8 cellular contexts compared by ENCODE assay signal in genomic region chr4:5998333-5998936, GRCh38. TPM values are rescaled to one million over a fixed set of nuclear protein-coding genes. Genes with fewer than 3 reads are reported as not detected.
DNase-seq lines count a peak whose midpoint lies in the region; ATAC-seq and TF ChIP-seq lines count a peak whose summit lies in the region.

No MANE protein-coding gene starts in this region.

- H3K4me3 Mint-ChIP-seq in activated CD4-positive, alpha-beta memory T cell treated with anti-CD3 and anti-CD28 coated beads, Interleukin-2, amount 10 ng/mL, durations not matched to agents 7 days and 5 days: no peak overlapping the region

- no peaks in the 10 kb centered on the region for H3K9me3 ChIP-seq in stomach

- POLR2A ChIA-PET in activated CD4-positive, alpha-beta memory T cell treated with anti-CD3 and anti-CD28 coated beads, Interleukin-2, amount 10 ng/mL, durations not matched to agents 7 days and 5 days (lab: Charles Lee): no interaction called here

- DNase-seq in AG09309 (ENCODE audit: low read depth) (peak; percentile 10), GM13977 (ENCODE audit: low spot score) (peak; percentile 80), NCI-H345 (lab: John Stamatoyannopoulos, UW) (peak; percentile 71), epithelial cell of proximal tubule (ENCODE audit: low read depth) (no peak), mucosa of gallbladder (ENCODE audit: low spot score) (peak; percentile 57), stomach (peak; percentile 66)
- peak; percentile 59 for DNase-seq in activated CD4-positive, alpha-beta memory T cell treated with anti-CD3 and anti-CD28 coated beads, Interleukin-2, amount 10 ng/mL, durations not matched to agents 7 days and 5 days

- TF ChIP-seq CTCF in AG09309 (IDR thresholded peaks at IDR 0.05; ENCODE audit: control insufficient read depth, insufficient read depth, low read depth, low read length, missing control alignments) (peak; percentile 94), GM13977 (IDR thresholded peaks at IDR 0.05; ENCODE audit: extremely low read depth, insufficient read depth, missing control alignments) (peak; percentile 90), epithelial cell of proximal tubule (conservative IDR thresholded peaks at IDR 0.05; ENCODE audit: low read depth, low read length) (peak; percentile 98), stomach (IDR thresholded peaks at IDR 0.05) (peak in 5 of 7 experiments; percentile 72 to 89 (median 83))

- TF ChIP-seq POLR2A in stomach (IDR thresholded peaks at IDR 0.05): no peak

- H3K4me3 ChIP-seq in AG09309 (ENCODE audit: control insufficient read depth, low read depth, low read length): no peak overlapping the region
- H3K4me3 ChIP-seq in epithelial cell of proximal tubule (ENCODE audit: low read depth, low read length): no peak overlapping the region
- H3K4me3 ChIP-seq in stomach: no peak overlapping the region

- TF ChIP-seq EP300 in stomach (IDR thresholded peaks at IDR 0.05): no peak

- no peaks in the 10 kb centered on the region for H3K9me3 Mint-ChIP-seq in activated CD4-positive, alpha-beta memory T cell treated with anti-CD3 and anti-CD28 coated beads, Interleukin-2, amount 10 ng/mL, durations not matched to agents 7 days and 5 days

- peaks cover 5% of the 10 kb centered on the region for H3K27me3 Mint-ChIP-seq in activated CD4-positive, alpha-beta memory T cell treated with anti-CD3 and anti-CD28 coated beads, Interleukin-2, amount 10 ng/mL, durations not matched to agents 7 days and 5 days

- in situ Hi-C loops in GM13977 (cut with MboI; ENCODE audit: low pct_unique_long_range_greater_than_20kb, low sequenced_read_pairs, unreplicated experiment): no loop called here

- H3K4me1 ChIP-seq in stomach: no peaks in the 10 kb centered on the region

- no peaks in the 10 kb centered on the region for H3K36me3 ChIP-seq in stomach

- CTCF ChIA-PET in activated CD4-positive, alpha-beta memory T cell treated with anti-CD3 and anti-CD28 coated beads, Interleukin-2, amount 10 ng/mL, durations not matched to agents 7 days and 5 days (lab: Charles Lee): interaction anchor here (0.6 to 4.2 kb wide), 41 partner anchors 9 to 340 kb away, joined by 3 to 50 read pairs (median 4); partner anchors contain the start of genes C4orf50 and JAKMIP1

- no peaks in the 10 kb centered on the region for H3K36me3 Mint-ChIP-seq in activated CD4-positive, alpha-beta memory T cell treated with anti-CD3 and anti-CD28 coated beads, Interleukin-2, amount 10 ng/mL, durations not matched to agents 7 days and 5 days (ENCODE audit: low read depth)

- 2 to 6% (median 5%) methylated on average over 9 of the region's 9 CpGs for WGBS in stomach, 5 donors

- no peak overlapping the region for H3K27ac Mint-ChIP-seq in activated CD4-positive, alpha-beta memory T cell treated with anti-CD3 and anti-CD28 coated beads, Interleukin-2, amount 10 ng/mL, durations not matched to agents 7 days and 5 days

- no peak overlapping the region for H3K27ac ChIP-seq in stomach

- intact Hi-C loops in stomach (cut with DNase I; ENCODE audit: low total_unique reads): loop anchor here (5.0 kb wide), 1 partner anchor 329 kb away; no protein-coding TSS in a partner anchor

- H3K4me1 Mint-ChIP-seq in activated CD4-positive, alpha-beta memory T cell treated with anti-CD3 and anti-CD28 coated beads, Interleukin-2, amount 10 ng/mL, durations not matched to agents 7 days and 5 days: peaks cover 21% of the 10 kb centered on the region

- ATAC-seq in HG03103 (IDR thresholded peaks at IDR 0.05; ENCODE audit: low read depth, unreplicated experiment): peak; percentile 77

- H3K27me3 ChIP-seq in stomach: peaks cover 0 to 36% (median 4%) of the 10 kb centered on the region in 3 donors

RNA-seq across cellular contexts. Expression of gene C4orf50, which starts 19.8 kb away (rescaled TPM):
- total RNA-seq in activated CD4-positive, alpha-beta memory T cell treated with anti-CD3 and anti-CD28 coated beads, Interleukin-2, amount 10 ng/mL, durations not matched to agents 7 days and 5 days: 1 to 10 TPM; 1.0 to 1.2 TPM
- total RNA-seq in epithelial cell of proximal tubule (not detected in 2 replicates), mucosa of gallbladder (0.06 TPM), stomach (1 to 10 TPM in 2 of 5 donors, under 1 TPM in 1, not detected in 2; 0.55 to 1.8 (median 1.2) TPM)
- polyA plus RNA-seq in stomach: under 1 TPM in 1 of 3 donors, not detected in 2; under 0.01 TPM
